8 cellular contexts compared by ENCODE assay signal in the genomic region with DNA sequence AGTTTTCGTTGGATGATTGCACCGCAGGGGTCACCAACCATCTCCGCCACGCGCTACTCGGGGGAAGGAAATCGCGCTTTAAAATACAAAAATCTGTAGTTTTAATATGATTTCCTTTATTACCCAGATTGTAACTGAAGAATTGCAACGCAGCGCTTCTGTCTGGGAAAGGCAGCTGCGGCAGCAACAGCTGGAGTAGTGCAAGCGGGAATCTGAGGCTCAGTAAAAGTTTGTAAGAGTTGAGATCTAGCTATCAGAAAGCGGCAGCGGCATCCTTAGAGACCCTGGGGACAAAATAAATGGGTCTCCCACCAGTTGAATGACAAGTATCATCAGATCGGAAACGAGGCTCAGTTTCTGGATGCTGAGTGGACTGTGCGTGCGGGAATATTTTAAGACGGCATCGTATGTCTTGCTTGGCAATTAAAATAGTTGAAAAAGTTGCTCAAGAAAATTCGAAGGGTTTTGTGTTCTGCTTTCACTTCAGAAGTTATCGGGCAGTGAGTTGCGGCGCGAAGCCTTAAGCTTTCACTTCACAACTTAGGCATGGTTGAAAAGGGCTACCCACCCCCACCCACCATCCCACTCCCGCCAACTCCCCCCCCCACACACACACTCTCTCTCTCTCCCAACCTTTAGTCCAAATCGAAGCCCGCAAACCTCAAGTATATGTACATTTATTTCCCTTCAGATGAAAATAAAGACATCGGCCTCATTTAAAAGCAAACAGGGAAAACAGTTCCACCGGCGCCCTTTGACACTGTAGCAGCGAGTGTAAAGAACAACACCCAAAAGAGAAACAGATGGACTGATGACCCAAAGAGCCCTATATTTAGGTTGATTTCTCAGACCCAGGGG. TPM values are rescaled to one million over a fixed set of nuclear protein-coding genes. Genes with fewer than 3 reads are reported as not detected.
DNase-seq lines count a peak whose midpoint lies in the region; ATAC-seq and TF ChIP-seq lines count a peak whose summit lies in the region.

No MANE protein-coding gene starts in this region.

- CTCF ChIA-PET in RWPE1 (lab: Yijun Ruan, JAX) = interaction anchor here (0.5 to 1.0 kb wide), 4 partner anchors 31 to 528 kb away, joined by 3 to 4 read pairs (median 4); no protein-coding TSS in a partner anchor

- H3K4me2 ChIP-seq in osteoblast (ENCODE audit: insufficient read depth, low read length) = peak overlapping the region; percentile 83

- H2AFZ ChIP-seq in osteoblast (ENCODE audit: low read length) = peak overlapping the region; percentile 91

- H3K4me1 ChIP-seq in ES-I3 (ENCODE audit: insufficient read depth, low read length) (peaks cover 6% of the 10 kb centered on the region; the same call in 1 of the 2 replicates), osteoblast (ENCODE audit: insufficient read depth, low read length) (peaks cover 13% of the 10 kb centered on the region)

- no peaks in the 10 kb centered on the region for H4K20me1 ChIP-seq in osteoblast (ENCODE audit: insufficient read depth, low read length)

- H3K36me3 ChIP-seq in ES-I3 (ENCODE audit: insufficient read depth, low read length) (no peaks in the 10 kb centered on the region), osteoblast (ENCODE audit: insufficient read depth, low read length) (no peaks in the 10 kb centered on the region)

- H3K9ac ChIP-seq in ES-I3 (ENCODE audit: low read depth, low read length) = peak overlapping the region; percentile 33; the same call in 1 of the 2 replicates

- H3K27ac ChIP-seq in RWPE1 = peak overlapping the region; percentile 84
- no peak overlapping the region for H3K27ac ChIP-seq in osteoblast (ENCODE audit: low read depth, low read length)

- ATAC-seq in GM21619 (IDR thresholded peaks at IDR 0.05; ENCODE audit: unreplicated experiment) (no peak), GM21367 (IDR thresholded peaks at IDR 0.05; ENCODE audit: unreplicated experiment) (no peak)

- POLR2A ChIA-PET in RWPE1 (lab: Yijun Ruan, JAX; ENCODE audit: low non-redundant PET) = no interaction called here

- H3K9me3 ChIP-seq in ES-I3 (ENCODE audit: control insufficient read depth, insufficient read depth, low read length) (no peaks in the 10 kb centered on the region), osteoblast (ENCODE audit: low read depth, low read length) (no peaks in the 10 kb centered on the region)

- peak overlapping the region; percentile 72 for H3K4me3 ChIP-seq in osteoblast (ENCODE audit: insufficient read depth, low read length)

- peaks cover 82% of the 10 kb centered on the region for H3K27me3 ChIP-seq in osteoblast (ENCODE audit: insufficient read depth, low read length)

- H3K79me2 ChIP-seq in osteoblast (ENCODE audit: insufficient read depth, low read length) = no peaks in the 10 kb centered on the region

- TF ChIP-seq CTCF in RWPE1 (conservative IDR thresholded peaks at IDR 0.05; ENCODE audit: low read depth) (no peak), osteoblast (IDR thresholded peaks at IDR 0.05; ENCODE audit: extremely low read depth, low read depth, low read length) (no peak)

- no peak for DNase-seq in RWPE1 (ENCODE audit: low spot score)
- peak; percentile 20 for DNase-seq in fibroblast of gingiva (ENCODE audit: low read depth)
- peak; percentile 81 for DNase-seq in osteoblast (ENCODE audit: insufficient read length, low spot score, missing footprints)
- no peak for DNase-seq in OCI-M2 (lab: John Stamatoyannopoulos, UW; ENCODE audit: unreplicated experiment)
- no peak for DNase-seq in activated CD8-positive, alpha-beta memory T cell treated with anti-CD3 and anti-CD28 coated beads, Interleukin-2, amount 50 U/mL, for 48 hours

RNA-seq across cellular contexts. Expression of a gene that starts 2.6 kb away (rescaled TPM):
- 2.2 and 5.6 TPM in 2 replicates for total RNA-seq in osteoblast

Comparison
In these comparisons a context has a peak if more than half of its experiments do, and no peak if none do; other contexts are left out.
1. DNase-seq: peak in fibroblast of gingiva (single experiment) and osteoblast (single experiment); none in RWPE1 (single experiment), OCI-M2 (single experiment) and activated CD8-positive, alpha-beta memory T cell treated with anti-CD3 and anti-CD28 coated beads, Interleukin-2, amount 50 U/mL, for 48 hours (single experiment).